1 cellular context compared by ENCODE assay signal in genomic region chr10:12262278-12262981, GRCh38.
A peak's percentile ranks its signal among the peaks of the same experiment; 100 is the strongest.
TF ChIP-seq lines count a peak whose summit lies in the region.

No MANE protein-coding gene starts in this region.

TF ChIP-seq in HepG2, 621 proteins besides CTCF, POLR2A, EP300 and RAD21 (continued from another document):
- TF ChIP-seq, protein P1, sequence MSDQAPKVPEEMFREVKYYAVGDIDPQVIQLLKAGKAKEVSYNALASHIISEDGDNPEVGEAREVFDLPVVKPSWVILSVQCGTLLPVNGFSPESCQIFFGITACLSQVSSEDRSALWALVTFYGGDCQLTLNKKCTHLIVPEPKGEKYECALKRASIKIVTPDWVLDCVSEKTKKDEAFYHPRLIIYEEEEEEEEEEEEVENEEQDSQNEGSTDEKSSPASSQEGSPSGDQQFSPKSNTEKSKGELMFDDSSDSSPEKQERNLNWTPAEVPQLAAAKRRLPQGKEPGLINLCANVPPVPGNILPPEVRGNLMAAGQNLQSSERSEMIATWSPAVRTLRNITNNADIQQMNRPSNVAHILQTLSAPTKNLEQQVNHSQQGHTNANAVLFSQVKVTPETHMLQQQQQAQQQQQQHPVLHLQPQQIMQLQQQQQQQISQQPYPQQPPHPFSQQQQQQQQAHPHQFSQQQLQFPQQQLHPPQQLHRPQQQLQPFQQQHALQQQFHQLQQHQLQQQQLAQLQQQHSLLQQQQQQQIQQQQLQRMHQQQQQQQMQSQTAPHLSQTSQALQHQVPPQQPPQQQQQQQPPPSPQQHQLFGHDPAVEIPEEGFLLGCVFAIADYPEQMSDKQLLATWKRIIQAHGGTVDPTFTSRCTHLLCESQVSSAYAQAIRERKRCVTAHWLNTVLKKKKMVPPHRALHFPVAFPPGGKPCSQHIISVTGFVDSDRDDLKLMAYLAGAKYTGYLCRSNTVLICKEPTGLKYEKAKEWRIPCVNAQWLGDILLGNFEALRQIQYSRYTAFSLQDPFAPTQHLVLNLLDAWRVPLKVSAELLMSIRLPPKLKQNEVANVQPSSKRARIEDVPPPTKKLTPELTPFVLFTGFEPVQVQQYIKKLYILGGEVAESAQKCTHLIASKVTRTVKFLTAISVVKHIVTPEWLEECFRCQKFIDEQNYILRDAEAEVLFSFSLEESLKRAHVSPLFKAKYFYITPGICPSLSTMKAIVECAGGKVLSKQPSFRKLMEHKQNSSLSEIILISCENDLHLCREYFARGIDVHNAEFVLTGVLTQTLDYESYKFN (CRISPR knock-in tag; conservative IDR thresholded peaks at IDR 0.05): peak; percentile 70
- TF ChIP-seq MZF1 (CRISPR knock-in tag; IDR thresholded peaks at IDR 0.05; ENCODE audit: borderline replicate concordance): no peak
- no peak for TF ChIP-seq ZNF788 (CRISPR knock-in tag; IDR thresholded peaks at IDR 0.05; ENCODE audit: borderline replicate concordance)
- TF ChIP-seq ZNF672 (CRISPR knock-in tag; IDR thresholded peaks at IDR 0.05): no peak
- no peak for TF ChIP-seq REXO4 (CRISPR knock-in tag; IDR thresholded peaks at IDR 0.05; ENCODE audit: borderline replicate concordance)
- no peak for TF ChIP-seq ZNF431 (CRISPR knock-in tag; IDR thresholded peaks at IDR 0.05; ENCODE audit: borderline replicate concordance, low read depth)
- 0 out of 2 replicates have a peak, but pooled peaks have one; percentile 23 for TF ChIP-seq PITX1 (CRISPR knock-in tag; IDR thresholded peaks at IDR 0.05)
- TF ChIP-seq ZNF569 (CRISPR knock-in tag; IDR thresholded peaks at IDR 0.05; ENCODE audit: borderline replicate concordance): no peak
- TF ChIP-seq TARDBP (CRISPR knock-in tag; IDR thresholded peaks at IDR 0.05): no peak; the same call in 1 of the 2 replicates
- no peak for TF ChIP-seq SOX6 (IDR thresholded peaks at IDR 0.05)
- TF ChIP-seq SOX6 (CRISPR knock-in tag; IDR thresholded peaks at IDR 0.05): peak; percentile 93
- no peak for TF ChIP-seq HNRNPUL1 (IDR thresholded peaks at IDR 0.05; ENCODE audit: low read depth, low read length)
- no peak for TF ChIP-seq NPAS2 (CRISPR knock-in tag; IDR thresholded peaks at IDR 0.05; ENCODE audit: borderline replicate concordance)
- TF ChIP-seq SRY (CRISPR knock-in tag; IDR thresholded peaks at IDR 0.05): no peak
- TF ChIP-seq HDAC2 (CRISPR knock-in tag; IDR thresholded peaks at IDR 0.05): peak; percentile 57; the same call in 1 of the 2 replicates
- TF ChIP-seq ELF3 (CRISPR knock-in tag; IDR thresholded peaks at IDR 0.05): no peak
- no peak for TF ChIP-seq FOXK2 (IDR thresholded peaks at IDR 0.05)
- no peak for TF ChIP-seq ZNF460 (CRISPR knock-in tag; IDR thresholded peaks at IDR 0.05; ENCODE audit: borderline replicate concordance)
- TF ChIP-seq, protein P2, sequence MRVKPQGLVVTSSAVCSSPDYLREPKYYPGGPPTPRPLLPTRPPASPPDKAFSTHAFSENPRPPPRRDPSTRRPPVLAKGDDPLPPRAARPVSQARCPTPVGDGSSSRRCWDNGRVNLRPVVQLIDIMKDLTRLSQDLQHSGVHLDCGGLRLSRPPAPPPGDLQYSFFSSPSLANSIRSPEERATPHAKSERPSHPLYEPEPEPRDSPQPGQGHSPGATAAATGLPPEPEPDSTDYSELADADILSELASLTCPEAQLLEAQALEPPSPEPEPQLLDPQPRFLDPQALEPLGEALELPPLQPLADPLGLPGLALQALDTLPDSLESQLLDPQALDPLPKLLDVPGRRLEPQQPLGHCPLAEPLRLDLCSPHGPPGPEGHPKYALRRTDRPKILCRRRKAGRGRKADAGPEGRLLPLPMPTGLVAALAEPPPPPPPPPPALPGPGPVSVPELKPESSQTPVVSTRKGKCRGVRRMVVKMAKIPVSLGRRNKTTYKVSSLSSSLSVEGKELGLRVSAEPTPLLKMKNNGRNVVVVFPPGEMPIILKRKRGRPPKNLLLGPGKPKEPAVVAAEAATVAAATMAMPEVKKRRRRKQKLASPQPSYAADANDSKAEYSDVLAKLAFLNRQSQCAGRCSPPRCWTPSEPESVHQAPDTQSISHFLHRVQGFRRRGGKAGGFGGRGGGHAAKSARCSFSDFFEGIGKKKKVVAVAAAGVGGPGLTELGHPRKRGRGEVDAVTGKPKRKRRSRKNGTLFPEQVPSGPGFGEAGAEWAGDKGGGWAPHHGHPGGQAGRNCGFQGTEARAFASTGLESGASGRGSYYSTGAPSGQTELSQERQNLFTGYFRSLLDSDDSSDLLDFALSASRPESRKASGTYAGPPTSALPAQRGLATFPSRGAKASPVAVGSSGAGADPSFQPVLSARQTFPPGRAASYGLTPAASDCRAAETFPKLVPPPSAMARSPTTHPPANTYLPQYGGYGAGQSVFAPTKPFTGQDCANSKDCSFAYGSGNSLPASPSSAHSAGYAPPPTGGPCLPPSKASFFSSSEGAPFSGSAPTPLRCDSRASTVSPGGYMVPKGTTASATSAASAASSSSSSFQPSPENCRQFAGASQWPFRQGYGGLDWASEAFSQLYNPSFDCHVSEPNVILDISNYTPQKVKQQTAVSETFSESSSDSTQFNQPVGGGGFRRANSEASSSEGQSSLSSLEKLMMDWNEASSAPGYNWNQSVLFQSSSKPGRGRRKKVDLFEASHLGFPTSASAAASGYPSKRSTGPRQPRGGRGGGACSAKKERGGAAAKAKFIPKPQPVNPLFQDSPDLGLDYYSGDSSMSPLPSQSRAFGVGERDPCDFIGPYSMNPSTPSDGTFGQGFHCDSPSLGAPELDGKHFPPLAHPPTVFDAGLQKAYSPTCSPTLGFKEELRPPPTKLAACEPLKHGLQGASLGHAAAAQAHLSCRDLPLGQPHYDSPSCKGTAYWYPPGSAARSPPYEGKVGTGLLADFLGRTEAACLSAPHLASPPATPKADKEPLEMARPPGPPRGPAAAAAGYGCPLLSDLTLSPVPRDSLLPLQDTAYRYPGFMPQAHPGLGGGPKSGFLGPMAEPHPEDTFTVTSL (CRISPR knock-in tag; IDR thresholded peaks at IDR 0.05; ENCODE audit: borderline replicate concordance): peak; percentile 73; the same call in 1 of the 2 replicates
- no peak for TF ChIP-seq HMGXB3 (CRISPR knock-in tag; IDR thresholded peaks at IDR 0.05; ENCODE audit: borderline replicate concordance)
- TF ChIP-seq ZNF446 (CRISPR knock-in tag; IDR thresholded peaks at IDR 0.05): no peak
- TF ChIP-seq ZNF225 (CRISPR knock-in tag; IDR thresholded peaks at IDR 0.05): no peak
- peak; percentile 63 for TF ChIP-seq SALL1 (CRISPR knock-in tag; IDR thresholded peaks at IDR 0.05)
- no peak for TF ChIP-seq PRDM4 (CRISPR knock-in tag; IDR thresholded peaks at IDR 0.05; ENCODE audit: borderline replicate concordance)
- no peak for TF ChIP-seq RBM39 (IDR thresholded peaks at IDR 0.05; ENCODE audit: low read depth, low read length, poor library complexity, severe bottlenecking)
- TF ChIP-seq ZNF503 (CRISPR knock-in tag; IDR thresholded peaks at IDR 0.05): peak; percentile 55; the same call in 1 of the 2 replicates
- TF ChIP-seq, protein P3, sequence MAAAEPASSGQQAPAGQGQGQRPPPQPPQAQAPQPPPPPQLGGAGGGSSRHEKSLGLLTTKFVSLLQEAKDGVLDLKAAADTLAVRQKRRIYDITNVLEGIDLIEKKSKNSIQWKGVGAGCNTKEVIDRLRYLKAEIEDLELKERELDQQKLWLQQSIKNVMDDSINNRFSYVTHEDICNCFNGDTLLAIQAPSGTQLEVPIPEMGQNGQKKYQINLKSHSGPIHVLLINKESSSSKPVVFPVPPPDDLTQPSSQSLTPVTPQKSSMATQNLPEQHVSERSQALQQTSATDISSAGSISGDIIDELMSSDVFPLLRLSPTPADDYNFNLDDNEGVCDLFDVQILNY (CRISPR knock-in tag; conservative IDR thresholded peaks at IDR 0.05): no peak
- no peak for TF ChIP-seq ZHX1 (CRISPR knock-in tag; IDR thresholded peaks at IDR 0.05; ENCODE audit: low read depth)
- TF ChIP-seq, protein P4, sequence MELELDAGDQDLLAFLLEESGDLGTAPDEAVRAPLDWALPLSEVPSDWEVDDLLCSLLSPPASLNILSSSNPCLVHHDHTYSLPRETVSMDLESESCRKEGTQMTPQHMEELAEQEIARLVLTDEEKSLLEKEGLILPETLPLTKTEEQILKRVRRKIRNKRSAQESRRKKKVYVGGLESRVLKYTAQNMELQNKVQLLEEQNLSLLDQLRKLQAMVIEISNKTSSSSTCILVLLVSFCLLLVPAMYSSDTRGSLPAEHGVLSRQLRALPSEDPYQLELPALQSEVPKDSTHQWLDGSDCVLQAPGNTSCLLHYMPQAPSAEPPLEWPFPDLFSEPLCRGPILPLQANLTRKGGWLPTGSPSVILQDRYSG (CRISPR knock-in tag; IDR thresholded peaks at IDR 0.05): no peak
- 0 out of 2 replicates have a peak, but pooled peaks have one; percentile 46 for TF ChIP-seq CCDC6 (CRISPR knock-in tag; IDR thresholded peaks at IDR 0.05)
- peak; percentile 83; the same call in 1 of the 2 replicates for TF ChIP-seq CBFB (CRISPR knock-in tag; IDR thresholded peaks at IDR 0.05)
- 0 out of 2 replicates have a peak, but pooled peaks have one; percentile 32 for TF ChIP-seq JUNB (CRISPR knock-in tag; IDR thresholded peaks at IDR 0.05; ENCODE audit: borderline replicate concordance)
- TF ChIP-seq ZNF768 (CRISPR knock-in tag; IDR thresholded peaks at IDR 0.05): no peak
- peak; percentile 97 for TF ChIP-seq HMG20B (CRISPR knock-in tag; conservative IDR thresholded peaks at IDR 0.05)
- TF ChIP-seq ZBTB3 (CRISPR knock-in tag; IDR thresholded peaks at IDR 0.05; ENCODE audit: borderline replicate concordance, low read depth): no peak
- no peak for TF ChIP-seq AGO1 (IDR thresholded peaks at IDR 0.05; ENCODE audit: low read depth, low read length, poor library complexity, severe bottlenecking)
